7 cellular contexts compared by ENCODE assay signal in the genomic region with DNA sequence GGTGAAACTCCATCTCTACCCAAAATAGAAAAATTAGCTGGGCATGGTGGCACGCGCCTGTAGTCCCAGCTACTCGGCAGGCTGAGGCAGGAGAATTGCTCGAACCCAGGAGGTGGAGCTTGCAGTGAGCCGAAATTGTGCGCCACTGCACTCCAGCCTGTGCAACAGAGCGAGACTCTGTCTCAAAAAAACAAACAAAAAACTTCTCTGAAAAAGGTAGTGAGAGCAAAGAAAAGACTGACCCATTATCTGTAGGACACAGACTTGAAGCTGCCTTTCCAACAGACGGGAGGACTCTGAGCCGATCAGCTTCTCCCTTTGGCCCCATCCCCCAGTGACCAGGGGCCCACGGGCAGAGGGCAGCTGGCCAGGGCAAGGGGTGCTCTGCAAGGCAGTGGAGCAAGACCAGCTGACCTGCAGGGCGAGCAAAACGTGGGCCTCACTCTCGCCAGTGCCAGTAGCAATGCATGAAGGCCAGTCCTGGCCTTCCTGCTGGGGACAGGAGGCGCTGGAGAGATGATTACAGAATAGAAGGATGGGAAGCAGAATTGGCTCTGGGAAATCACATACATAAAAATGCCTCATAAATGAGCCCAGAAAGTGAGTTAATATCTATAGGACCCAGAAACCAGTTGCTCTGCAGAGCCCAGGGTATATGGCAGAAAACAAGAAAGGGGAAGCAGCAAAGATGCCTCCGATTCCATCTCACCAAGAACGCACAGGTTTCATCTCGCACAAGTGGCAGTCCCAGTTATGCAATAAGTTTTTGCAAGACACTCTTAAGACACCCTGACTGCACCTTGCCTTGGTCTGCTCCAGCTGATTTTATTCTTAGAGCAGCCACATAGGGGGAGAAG. TPM values are rescaled to one million over a fixed set of nuclear protein-coding genes. Genes with fewer than 3 reads are reported as not detected.
DNase-seq lines count a peak whose midpoint lies in the region; ATAC-seq and TF ChIP-seq lines count a peak whose summit lies in the region.
"Had no signal": no experiment of that assay in that cellular context is flagged by ENCODE, and none has a peak within 500 bp of the region (broad histone marks: within the 10 kb centered on the region; RNA-seq: fewer than 3 reads in every experiment).

No MANE protein-coding gene starts in this region.

- peak overlapping the region; percentile 92 for H3K4me3 Mint-ChIP-seq in activated CD4-positive, alpha-beta T cell treated with anti-CD3 and anti-CD28 coated beads for 36 hours

- POLR2A ChIA-PET in activated CD4-positive, alpha-beta T cell treated with anti-CD3 and anti-CD28 coated beads for 36 hours (lab: Charles Lee), result interaction anchor here (0.8 to 8.8 kb wide), 5 partner anchors 7 to 27 kb away, joined by 3 to 128 read pairs (median 8); no protein-coding TSS in a partner anchor

- H3K36me3 Mint-ChIP-seq in activated CD4-positive, alpha-beta T cell treated with anti-CD3 and anti-CD28 coated beads for 36 hours (ENCODE audit: low read depth), result peaks cover 48% of the 10 kb centered on the region

- H3K27me3 Mint-ChIP-seq in activated CD4-positive, alpha-beta T cell treated with anti-CD3 and anti-CD28 coated beads for 36 hours, result no peaks in the 10 kb centered on the region

- no peaks in the 10 kb centered on the region for H3K9me3 Mint-ChIP-seq in activated CD4-positive, alpha-beta T cell treated with anti-CD3 and anti-CD28 coated beads for 36 hours (ENCODE audit: low read depth)

- H3K27ac Mint-ChIP-seq in activated CD4-positive, alpha-beta T cell treated with anti-CD3 and anti-CD28 coated beads for 36 hours, result peak overlapping the region; percentile 20

- peaks cover 74% of the 10 kb centered on the region for H3K4me1 Mint-ChIP-seq in activated CD4-positive, alpha-beta T cell treated with anti-CD3 and anti-CD28 coated beads for 36 hours

- TF ChIP-seq POLR2A in erythroblast (IDR thresholded peaks at IDR 0.05; ENCODE audit: low read length), result peak; percentile 20

- DNase-seq in activated CD4-positive, alpha-beta T cell treated with anti-CD3 and anti-CD28 coated beads for 36 hours, result no peak
- no peak for DNase-seq in activated CD4-positive, alpha-beta T cell treated with anti-CD3 and anti-CD28 coated beads, Interleukin-2, amount 50 U/mL, for 1 hour
- no peak for DNase-seq in erythroblast (lab: John Stamatoyannopoulos, UW)
- peak; percentile 8 for DNase-seq in superior temporal gyrus (ENCODE audit: extremely low spot score)
- no peak for DNase-seq in GDM1 (lab: John Stamatoyannopoulos, UW)
- DNase-seq in NCI-H2171 (lab: John Stamatoyannopoulos, UW), result no peak
- DNase-seq: NCI-H1694 treated with DMSO at 0.1 percent for 48 hours had no signal

- CTCF ChIA-PET in activated CD4-positive, alpha-beta T cell treated with anti-CD3 and anti-CD28 coated beads for 36 hours (lab: Charles Lee), result interaction anchor here (1.2 to 11.0 kb wide), 5 partner anchors 8 to 27 kb away, joined by 4 to 139 read pairs (median 30); no protein-coding TSS in a partner anchor

- ATAC-seq in activated CD4-positive, alpha-beta T cell treated with anti-CD3 and anti-CD28 coated beads for 36 hours, result no peak

- intact Hi-C loops in activated CD4-positive, alpha-beta T cell treated with anti-CD3 and anti-CD28 coated beads for 36 hours (cut with DNase I, micrococcal nuclease), result loop anchor here (5.0 kb wide), 3 partner anchors 98 to 697 kb away; partner anchors contain the start of genes FAM89B (in 1 of the 2), SF1 (in 1 of the 2) and ZNRD2 (in 1 of the 2)

RNA-seq across cellular contexts. Expression of gene EHD1, which starts 2.8 kb away (rescaled TPM):
- total RNA-seq in activated CD4-positive, alpha-beta T cell treated with anti-CD3 and anti-CD28 coated beads for 36 hours, result 10 to 100 TPM; 71.0 to 73.6 TPM

RNA-seq across cellular contexts. Expression of gene CDC42BPG, which starts 31.1 kb away (rescaled TPM):
- under 1 TPM; 0.28 to 0.39 TPM for total RNA-seq in activated CD4-positive, alpha-beta T cell treated with anti-CD3 and anti-CD28 coated beads for 36 hours

RNA-seq across cellular contexts. Expression of gene ATG2A, which starts 41.4 kb away (rescaled TPM):
- 10 to 100 TPM; 15.8 to 16.7 TPM for total RNA-seq in activated CD4-positive, alpha-beta T cell treated with anti-CD3 and anti-CD28 coated beads for 36 hours

RNA-seq across cellular contexts. Expression of gene PPP2R5B, which starts 48.9 kb away (rescaled TPM):
- 10 to 100 TPM; 13.2 to 13.5 TPM for total RNA-seq in activated CD4-positive, alpha-beta T cell treated with anti-CD3 and anti-CD28 coated beads for 36 hours
